ENCODE assay signal across 26 cellular contexts in genomic region chr7:34083440-34083839, GRCh38.
DNase-seq lines count a peak whose midpoint lies in the region; ATAC-seq and TF ChIP-seq lines count a peak whose summit lies in the region.
"Had no signal": no experiment of that assay in that cellular context is flagged by ENCODE, and none has a peak within 500 bp of the region (broad histone marks: within the 10 kb centered on the region; RNA-seq: fewer than 3 reads in every experiment).

No MANE protein-coding gene starts in this region.

- no peak overlapping the region for H3K4me2 ChIP-seq in Karpas-422 (ENCODE audit: low read depth, low read length, poor library complexity, severe bottlenecking)
- H3K4me2 ChIP-seq: BLaER1 had no signal

- no peak overlapping the region for H3K4me3 Mint-ChIP-seq in activated T-cell treated with anti-CD3 and anti-CD28 coated beads, Interleukin-2, amount 50 U/mL, for 24 hours
- H3K4me3 Mint-ChIP-seq: CD14-positive monocyte; CD4-positive, alpha-beta memory T cell; CD8-positive, alpha-beta memory T cell had no signal

- H3K9ac ChIP-seq in Karpas-422 (ENCODE audit: low read length), result no peak overlapping the region
- H3K9ac ChIP-seq: BLaER1 had no signal

- H4K20me1 ChIP-seq in Karpas-422 (ENCODE audit: insufficient read depth, low read depth, low read length), result no peaks in the 10 kb centered on the region
- H4K20me1 ChIP-seq: BLaER1 had no signal

- DNase-seq in Karpas-422 (peak; percentile 21), epithelial cell of esophagus (ENCODE audit: low read depth) (peak; percentile 45), fibroblast of the aortic adventitia (ENCODE audit: low read depth) (peak; percentile 57), superior temporal gyrus (ENCODE audit: extremely low spot score) (peak; percentile 50), NCI-H345 (lab: John Stamatoyannopoulos, UW) (no peak)
- no peak for DNase-seq in activated T-cell treated with anti-CD3 and anti-CD28 coated beads, Interleukin-2, amount 50 U/mL, for 24 hours
- DNase-seq: 8988T; ACHN; BE2C; C1 segment of cervical spinal cord; CD4-positive, alpha-beta memory T cell; CD4-positive, CD25-positive, alpha-beta regulatory T cell; CD8-positive, alpha-beta memory T cell; COR-L47; DMS 273 treated with DMSO at 0.1 percent for 48 hours; DMS153; DMS53; DMS79; DND-41; EL; GDM1 had no signal

- 0 out of 2 replicates have a peak, but pooled peaks cover 3% of the 10 kb centered on the region for H3K27me3 ChIP-seq in Karpas-422 (ENCODE audit: low read length)
- H3K27me3 ChIP-seq: BE2C, BLaER1 had no signal

- no peaks in the 10 kb centered on the region for H3K4me1 Mint-ChIP-seq in activated T-cell treated with anti-CD3 and anti-CD28 coated beads, Interleukin-2, amount 50 U/mL, for 24 hours (ENCODE audit: low read depth)
- H3K4me1 Mint-ChIP-seq: CD14-positive monocyte; CD4-positive, alpha-beta memory T cell; CD4-positive, CD25-positive, alpha-beta regulatory T cell; CD8-positive, alpha-beta memory T cell had no signal

- H3K27me3 Mint-ChIP-seq in activated T-cell treated with anti-CD3 and anti-CD28 coated beads, Interleukin-2, amount 50 U/mL, for 24 hours, result peaks cover 3% of the 10 kb centered on the region
- H3K27me3 Mint-ChIP-seq: CD4-positive, CD25-positive, alpha-beta regulatory T cell had no signal

- no peak for TF ChIP-seq CTCF in epithelial cell of esophagus (IDR thresholded peaks at IDR 0.05; ENCODE audit: insufficient read depth, low read depth, low read length, missing control alignments)
- no peak for TF ChIP-seq CTCF in fibroblast of the aortic adventitia (IDR thresholded peaks at IDR 0.05; ENCODE audit: insufficient read depth, low read length)

- H3K27ac ChIP-seq in Karpas-422 (ENCODE audit: low read length), result no peak overlapping the region
- H3K27ac ChIP-seq: BLaER1 had no signal

- no peaks in the 10 kb centered on the region for H3K9me3 Mint-ChIP-seq in activated T-cell treated with anti-CD3 and anti-CD28 coated beads, Interleukin-2, amount 50 U/mL, for 24 hours

- no peak overlapping the region for H3K27ac Mint-ChIP-seq in activated T-cell treated with anti-CD3 and anti-CD28 coated beads, Interleukin-2, amount 50 U/mL, for 24 hours
- H3K27ac Mint-ChIP-seq: CD14-positive monocyte; CD4-positive, alpha-beta memory T cell; CD4-positive, CD25-positive, alpha-beta regulatory T cell; CD8-positive, alpha-beta memory T cell had no signal

- ATAC-seq in HG02642 (IDR thresholded peaks at IDR 0.05; ENCODE audit: poor library complexity, unreplicated experiment) (no peak), GM18505 (IDR thresholded peaks at IDR 0.05; ENCODE audit: unreplicated experiment) (no peak)
- ATAC-seq: GM12878 had no signal

- H3K36me3 Mint-ChIP-seq in activated T-cell treated with anti-CD3 and anti-CD28 coated beads, Interleukin-2, amount 50 U/mL, for 24 hours (ENCODE audit: low read depth), result no peaks in the 10 kb centered on the region
- H3K36me3 Mint-ChIP-seq: CD14-positive monocyte; CD4-positive, alpha-beta memory T cell; CD4-positive, CD25-positive, alpha-beta regulatory T cell; CD8-positive, alpha-beta memory T cell had no signal

- H3K79me2 ChIP-seq in Karpas-422 (ENCODE audit: low read length), result no peaks in the 10 kb centered on the region

- H2AFZ ChIP-seq in Karpas-422 (ENCODE audit: low read length), result no peak overlapping the region

- H3K9me3 ChIP-seq in Karpas-422 (ENCODE audit: low read length), result no peaks in the 10 kb centered on the region
- H3K9me3 ChIP-seq: BE2C, BLaER1 had no signal

- H3K36me3 ChIP-seq in Karpas-422 (ENCODE audit: insufficient read depth, low read length), result no peaks in the 10 kb centered on the region
- H3K36me3 ChIP-seq: BE2C, BLaER1 had no signal

- no peaks in the 10 kb centered on the region for H3K4me1 ChIP-seq in Karpas-422 (ENCODE audit: low read length)
- H3K4me1 ChIP-seq: BE2C had no signal

- no peaks in the 10 kb centered on the region for H3K9me2 ChIP-seq in Karpas-422 (replicated peaks; ENCODE audit: insufficient read depth, low read length)

- no peak for TF ChIP-seq POLR2A in GM18505 (IDR thresholded peaks at IDR 0.05; ENCODE audit: borderline replicate concordance, extremely low read depth, insufficient read depth, insufficient read length)

- H3K4me3 ChIP-seq in Karpas-422 (ENCODE audit: low read length), result no peak overlapping the region
- no peak overlapping the region for H3K4me3 ChIP-seq in epithelial cell of esophagus (ENCODE audit: low read length)
- H3K4me3 ChIP-seq in fibroblast of the aortic adventitia (ENCODE audit: low read depth, low read length), result no peak overlapping the region
- H3K4me3 ChIP-seq: BLaER1, GM12878 had no signal

Comparison
In these comparisons a context has a peak if more than half of its experiments do, and no peak if none do; other contexts are left out.
1. DNase-seq: peak in Karpas-422 (single experiment), epithelial cell of esophagus (single experiment), fibroblast of the aortic adventitia (single experiment) and superior temporal gyrus (single experiment); none in NCI-H345 (single experiment) and activated T-cell treated with anti-CD3 and anti-CD28 coated beads, Interleukin-2, amount 50 U/mL, for 24 hours (single experiment).